ENCODE assay signal across 3 cellular contexts in genomic region chr10:133106516-133106915, GRCh38. TPM values are rescaled to one million over a fixed set of nuclear protein-coding genes. Genes with fewer than 3 reads are reported as not detected.
"Had no signal": no experiment of that assay in that cellular context is flagged by ENCODE, and none has a peak within 500 bp of the region (broad histone marks: within the 10 kb centered on the region; RNA-seq: fewer than 3 reads in every experiment).

No MANE protein-coding gene starts in this region.

- H3K4me3 ChIP-seq: GM12878 had no signal

- DNase-seq: GDM1, GF-D8 had no signal

RNA-seq across cellular contexts. Expression of gene ADGRA1, which starts 18.8 kb away (rescaled TPM):
- polyA plus RNA-seq: GM12878 had no signal
